In the genomic region with DNA sequence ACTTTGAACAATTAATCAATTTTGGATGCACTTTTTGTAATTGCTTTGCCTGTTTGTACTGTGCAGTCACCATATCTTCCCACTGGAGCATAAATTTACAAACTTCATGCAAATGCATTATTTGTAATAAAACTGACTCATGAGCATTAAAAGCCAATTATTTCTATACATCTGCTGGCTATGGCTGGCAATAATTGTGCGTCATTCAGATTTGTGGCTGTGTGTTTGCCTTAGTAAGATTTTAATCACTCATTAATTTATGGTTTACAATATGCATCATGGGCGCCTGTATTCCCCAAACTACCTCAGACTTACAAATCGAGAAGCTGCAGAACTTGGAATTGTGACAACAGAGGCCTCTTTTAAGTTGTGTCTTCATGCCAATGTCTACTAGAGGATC, we compare ENCODE assay signal across 25 cellular contexts.
"Had no signal": no experiment of that assay in that cellular context is flagged by ENCODE, and none has a peak within 500 bp of the region (broad histone marks: within the 10 kb centered on the region; RNA-seq: fewer than 3 reads in every experiment).

No MANE protein-coding gene starts in this region.

- H3K36me3 ChIP-seq: neural progenitor cell, ovary, right lobe of liver, sigmoid colon, stomach, thoracic aorta, thyroid gland, tibial nerve, upper lobe of right lung, uterus had no signal

- H3K9me3 ChIP-seq: ovary, psoas muscle, right lobe of liver, sigmoid colon, stomach, thoracic aorta, thyroid gland, tibial nerve, upper lobe of right lung, uterus had no signal

- H3K79me2 ChIP-seq: parathyroid adenoma had no signal

- ATAC-seq: natural killer cell; psoas muscle; right cardiac atrium; right lobe of liver; stimulated activated effector memory CD8-positive, alpha-beta T cell treated with anti-CD3 and anti-CD28 coated beads, Interleukin-12 subunit alpha, Interleukin-12 subunit beta, amount 100 ng/mL, for 72 hours; stimulated activated naive B cell treated with anti-CD40 and anti-IgM and Interleukin-4, amounts not matched to agents 10 μg/mL and 1 μg/mL and 100 μg/mL, for 72 hours; upper lobe of right lung had no signal

- H3K9ac ChIP-seq: neural progenitor cell, parathyroid adenoma had no signal

- H3K27ac ChIP-seq: neural progenitor cell, ovary, parathyroid adenoma, psoas muscle, right lobe of liver, sigmoid colon, stomach, thoracic aorta, thyroid gland, tibial nerve, upper lobe of right lung, uterus had no signal

- H3K4me2 ChIP-seq: neural progenitor cell had no signal

- H2AFZ ChIP-seq: neural progenitor cell, parathyroid adenoma had no signal

- H3K27me3 ChIP-seq: neural progenitor cell, ovary, right lobe of liver, sigmoid colon, stomach, thyroid gland, tibial nerve, upper lobe of right lung, uterus had no signal

- DNase-seq: natural killer cell; occipital lobe; ovary; posterior cingulate gyrus; psoas muscle; right cardiac atrium; right lobe of liver; sigmoid colon; small intestine; stimulated activated CD4-positive, alpha-beta T cell treated with anti-CD3 and anti-CD28 coated beads, Interleukin-15, amount 100 ng/mL, for 24 hours; stimulated activated CD4-positive, alpha-beta T cell treated with anti-CD3 and anti-CD28 coated beads, Interleukin-2, amount 100 ng/mL, for 24 hours; stimulated activated CD4-positive, alpha-beta T cell treated with anti-CD3 and anti-CD28 coated beads, Interleukin-2, amount 100 ng/mL, for 48 hours; stimulated activated CD4-positive, alpha-beta T cell treated with anti-CD3 and anti-CD28 coated beads, Interleukin-4, amount 100 ng/mL, for 24 hours; stimulated activated naive B cell treated with anti-CD40 and anti-IgM and Interleukin-4, amounts not matched to agents 10 μg/mL and 1 μg/mL and 100 μg/mL, for 72 hours; stimulated activated naive CD4-positive, alpha-beta T cell treated with Interleukin-2 at 50 U/mL for 16 hours; stomach; thyroid gland; trophoblast cell; upper lobe of right lung; uterus had no signal

- H3K4me1 ChIP-seq: neural progenitor cell, parathyroid adenoma, psoas muscle, right lobe of liver, thyroid gland, uterus had no signal

- H3K4me3 ChIP-seq: neural progenitor cell, ovary, psoas muscle, right lobe of liver, sigmoid colon, stomach, thoracic aorta, thyroid gland, tibial nerve, upper lobe of right lung, uterus had no signal
